8 cellular contexts compared by ENCODE assay signal in the genomic region with DNA sequence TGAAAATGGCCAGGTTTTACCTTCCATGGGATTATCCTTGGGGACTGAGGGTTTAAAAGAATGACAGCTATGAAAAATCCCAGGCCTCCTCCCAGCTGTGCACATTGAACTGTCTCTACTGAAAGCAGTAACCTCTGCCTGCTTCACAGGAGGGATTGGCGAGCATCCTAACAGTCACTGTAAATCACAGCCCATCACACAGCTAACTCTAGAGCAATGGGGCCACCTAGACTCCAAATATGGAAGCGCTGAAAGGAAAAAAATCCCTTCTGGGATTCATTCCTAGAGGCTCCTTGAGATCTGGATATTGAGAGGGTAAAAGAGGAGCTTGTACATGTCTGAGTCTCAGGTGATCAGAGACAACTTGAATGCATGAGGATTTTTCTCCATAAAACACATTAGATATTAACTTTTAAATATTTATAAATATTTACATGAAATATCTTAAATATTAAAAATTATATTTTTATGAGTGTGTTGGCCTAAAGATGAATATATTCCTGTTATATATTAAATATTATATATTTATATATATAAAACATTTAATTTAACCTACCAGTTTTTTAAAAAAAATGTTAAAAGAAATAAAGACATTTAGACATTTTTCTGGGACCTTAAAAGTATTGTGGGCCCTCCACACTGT.
DNase-seq lines count a peak whose midpoint lies in the region; ATAC-seq, FAIRE-seq and TF ChIP-seq lines count a peak whose summit lies in the region.

No MANE protein-coding gene starts in this region.

- H3K27me3 ChIP-seq in keratinocyte (ENCODE audit: control insufficient read depth, extremely low read depth, insufficient read depth, low read length): no peaks in the 10 kb centered on the region

- no peak overlapping the region for H3K4me3 Mint-ChIP-seq in WTC11
- no peak overlapping the region for H3K4me3 Mint-ChIP-seq in activated naive CD8-positive, alpha-beta T cell treated with anti-CD3 and anti-CD28 coated beads for 36 hours

- H3K27ac ChIP-seq in keratinocyte (ENCODE audit: control insufficient read depth, insufficient read depth, low read length): no peak overlapping the region

- H3K9me3 Mint-ChIP-seq in WTC11: no peaks in the 10 kb centered on the region
- H3K9me3 Mint-ChIP-seq in activated naive CD8-positive, alpha-beta T cell treated with anti-CD3 and anti-CD28 coated beads for 36 hours: no peaks in the 10 kb centered on the region

- no peak overlapping the region for H3K4me2 ChIP-seq in keratinocyte (ENCODE audit: control insufficient read depth, extremely low read depth, insufficient read depth, low read depth, low read length)

- no peaks in the 10 kb centered on the region for H3K79me2 ChIP-seq in keratinocyte (ENCODE audit: control insufficient read depth, insufficient read depth, low read length)

- TF ChIP-seq CTCF in NB4 (IDR thresholded peaks at IDR 0.05; ENCODE audit: low read depth, low read length) (peak; percentile 15), WTC11 (IDR thresholded peaks at IDR 0.05) (peak; percentile 40; the same call in 1 of the 2 replicates), keratinocyte (optimal IDR thresholded peaks at IDR 0.05 in 1 of 3, IDR thresholded peaks at IDR 0.05 in 1 of 3, conservative IDR thresholded peaks at IDR 0.05 in 1 of 3; ENCODE audit: extremely low read depth in 1 of 3, insufficient read depth in 2 of 3, low read length in 3 of 3) (peak; percentile 66 to 71 (median 70))

- no peak overlapping the region for H3K27ac Mint-ChIP-seq in WTC11
- no peak overlapping the region for H3K27ac Mint-ChIP-seq in activated naive CD8-positive, alpha-beta T cell treated with anti-CD3 and anti-CD28 coated beads for 36 hours

- peaks cover 6% of the 10 kb centered on the region for H3K27me3 Mint-ChIP-seq in WTC11 (ENCODE audit: low read depth)
- H3K27me3 Mint-ChIP-seq in activated naive CD8-positive, alpha-beta T cell treated with anti-CD3 and anti-CD28 coated beads for 36 hours: peaks cover 23% of the 10 kb centered on the region

- no peaks in the 10 kb centered on the region for H3K9me1 ChIP-seq in keratinocyte (ENCODE audit: control insufficient read depth, extremely low read depth, insufficient read depth, low read length)

- dilution Hi-C loops in keratinocyte (cut with MboI; ENCODE audit: extremely low pct_ligation_motif_present, low sequenced_read_pairs): no loop called here

- ATAC-seq in WTC11: peak; percentile 77
- no peak for ATAC-seq in HG02763 (IDR thresholded peaks at IDR 0.05; ENCODE audit: unreplicated experiment)
- no peak for ATAC-seq in HG02571 (IDR thresholded peaks at IDR 0.05; ENCODE audit: unreplicated experiment)
- no peak for ATAC-seq in GM21360 (IDR thresholded peaks at IDR 0.05; ENCODE audit: unreplicated experiment)

- H3K9ac ChIP-seq in keratinocyte (ENCODE audit: control insufficient read depth, extremely low read depth, insufficient read depth, low read length): no peak overlapping the region

- H3K4me3 ChIP-seq in NB4 (ENCODE audit: low read depth, low read length) (no peak overlapping the region), keratinocyte (ENCODE audit: control insufficient read depth in 2 of 3, extremely low read depth in 1 of 3, insufficient read depth in 2 of 3, low read depth in 1 of 3, low read length in 3 of 3) (no peak overlapping the region)

- no peak for TF ChIP-seq POLR2A in NB4 (IDR thresholded peaks at IDR 0.05; ENCODE audit: extremely low read depth, insufficient read length)

- peaks cover 32% of the 10 kb centered on the region for H3K4me1 Mint-ChIP-seq in WTC11
- H3K4me1 Mint-ChIP-seq in activated naive CD8-positive, alpha-beta T cell treated with anti-CD3 and anti-CD28 coated beads for 36 hours: peaks cover 7% of the 10 kb centered on the region

- H4K20me1 ChIP-seq in keratinocyte (ENCODE audit: control insufficient read depth, extremely low read depth, insufficient read depth, low read length): no peaks in the 10 kb centered on the region

- CTCF ChIA-PET in WTC11 (lab: Charles Lee): interaction anchor here (0.6 to 1.7 kb wide), 15 partner anchors 147 to 458 kb away, joined by 3 to 31 read pairs (median 4); no protein-coding TSS in a partner anchor

- FAIRE-seq in keratinocyte (lab: Jason Lieb, UNC): peak; percentile 74

- no peaks in the 10 kb centered on the region for H3K36me3 ChIP-seq in keratinocyte (ENCODE audit: control insufficient read depth in 2 of 2, extremely low read depth in 1 of 2, insufficient read depth in 2 of 2, low read length in 2 of 2)

- POLR2A ChIA-PET in WTC11 (lab: Charles Lee): interaction anchor here (0.6 kb wide), 1 partner anchor 8 kb away, joined by 3 read pairs; no protein-coding TSS in a partner anchor

- H3K4me1 ChIP-seq in keratinocyte (ENCODE audit: control insufficient read depth, extremely low read depth, insufficient read depth, low read length): peaks cover 9% of the 10 kb centered on the region

- DNase-seq in DMS153 (lab: John Stamatoyannopoulos, UW): peak; percentile 72
- peak; percentile 42 for DNase-seq in NB4 (ENCODE audit: low read depth)
- peak; percentile 44 for DNase-seq in WTC11 (ENCODE audit: low spot score)
- no peak for DNase-seq in keratinocyte (ENCODE audit: low read depth, low spot score)
- no peak for DNase-seq in activated naive CD8-positive, alpha-beta T cell treated with anti-CD3 and anti-CD28 coated beads for 36 hours

- H2AFZ ChIP-seq in keratinocyte (ENCODE audit: control insufficient read depth, low read length): no peak overlapping the region

- H3K36me3 Mint-ChIP-seq in WTC11: no peaks in the 10 kb centered on the region
- no peaks in the 10 kb centered on the region for H3K36me3 Mint-ChIP-seq in activated naive CD8-positive, alpha-beta T cell treated with anti-CD3 and anti-CD28 coated beads for 36 hours

- no peaks in the 10 kb centered on the region for H3K9me3 ChIP-seq in keratinocyte (ENCODE audit: control insufficient read depth, low read depth, low read length)

TF ChIP-seq in WTC11, 78 proteins besides CTCF, POLR2A, EP300 and RAD21:
- TF ChIP-seq GTF2I (CRISPR knock-in tag; conservative IDR thresholded peaks at IDR 0.05) (no peak), HMGA2 (CRISPR knock-in tag; IDR thresholded peaks at IDR 0.05) (peak; percentile 92)

Comparison
In these comparisons a context has a peak if more than half of its experiments do, and no peak if none do; other contexts are left out.
1. DNase-seq: peak in DMS153 (single experiment), NB4 (single experiment) and WTC11 (single experiment); none in keratinocyte (single experiment) and activated naive CD8-positive, alpha-beta T cell treated with anti-CD3 and anti-CD28 coated beads for 36 hours (single experiment).
2. CTCF ChIP-seq: peak in every context shown above with its lines; median percentile 70 in keratinocyte; 40 in WTC11; 15 in NB4.